Comparison of ENCODE assay signal across 17 cellular contexts in the genomic region with DNA sequence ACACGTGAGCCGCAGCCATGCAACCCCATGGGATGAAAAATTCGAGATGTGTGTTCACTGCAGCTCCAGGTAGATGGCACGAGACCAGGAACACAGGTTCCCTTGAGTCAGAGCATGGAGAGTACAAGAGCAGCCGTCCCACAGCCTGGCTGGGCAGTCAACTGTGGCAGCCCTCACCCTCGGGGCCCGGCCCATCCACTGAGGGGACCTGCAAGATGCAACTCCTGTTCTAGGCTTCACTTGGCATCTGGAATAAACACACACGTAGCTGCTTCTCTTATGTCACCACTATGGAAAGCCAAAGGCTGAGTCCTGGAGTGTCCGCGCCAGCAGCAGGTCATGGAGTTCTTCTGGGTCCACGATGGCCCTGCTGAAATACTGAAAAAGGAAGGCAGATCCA.
"Had no signal": no experiment of that assay in that cellular context is flagged by ENCODE, and none has a peak within 500 bp of the region (broad histone marks: within the 10 kb centered on the region; RNA-seq: fewer than 3 reads in every experiment).

No MANE protein-coding gene starts in this region.

- DNase-seq: KBM-7, MV-4-11, NCI-H1048, NCI-H1105, NCI-H1417, NCI-H1436 treated with DMSO at 0.1 percent for 48 hours, NCI-H1694, NCI-H187 treated with DMSO at 0.1 percent for 48 hours, NCI-H2029 treated with DMSO at 0.1 percent for 48 hours, NCI-H2171 treated with DMSO at 0.1 percent for 48 hours, NCI-H345, NCI-H524, NCI-H526 treated with DMSO at 0.1 percent for 48 hours, NCI-H748 treated with DMSO at 0.1 percent for 48 hours, SHP77, SK-N-SH had no signal

- H3K27ac ChIP-seq: RWPE1 had no signal

- H3K9me3 ChIP-seq: SK-N-SH had no signal
